ENCODE assay signal across 8 cellular contexts in genomic region chr10:63157845-63158624, GRCh38. TPM values are rescaled to one million over a fixed set of nuclear protein-coding genes. Genes with fewer than 3 reads are reported as not detected.
DNase-seq lines count a peak whose midpoint lies in the region; ATAC-seq and TF ChIP-seq lines count a peak whose summit lies in the region.

No MANE protein-coding gene starts in this region.

- TF ChIP-seq CTCF in GM10266 (IDR thresholded peaks at IDR 0.05; ENCODE audit: control insufficient read depth, insufficient read depth, low read depth, missing control alignments) (peak; percentile 78), NB4 (IDR thresholded peaks at IDR 0.05; ENCODE audit: low read depth, low read length) (peak; percentile 71), brain microvascular endothelial cell (IDR thresholded peaks at IDR 0.05; ENCODE audit: low read depth, low read length, missing control alignments) (peak; percentile 76)

- TF ChIP-seq POLR2A in NB4 (IDR thresholded peaks at IDR 0.05; ENCODE audit: extremely low read depth, insufficient read length), result no peak

- no peak overlapping the region for H3K4me3 ChIP-seq in NB4 (ENCODE audit: low read depth, low read length)
- no peak overlapping the region for H3K4me3 ChIP-seq in brain microvascular endothelial cell (ENCODE audit: low read depth, low read length)

- in situ Hi-C loops in SK-MEL-5 (cut with HindIII; ENCODE audit: low pct_unique_long_range_greater_than_20kb, low sequenced_read_pairs) (loop anchor here (25.0 kb wide), 1 partner anchor 554 kb away; no protein-coding TSS in a partner anchor), brain microvascular endothelial cell (cut with HindIII; ENCODE audit: low pct_ligation_motif_present, low sequenced_read_pairs) (loop anchor here (25.0 kb wide), 1 partner anchor 554 kb away; no protein-coding TSS in a partner anchor)

- no peaks in the 10 kb centered on the region for H3K27me3 ChIP-seq in brain microvascular endothelial cell (replicated peaks)

- DNase-seq in 8988T (peak; percentile 28), GM10266 (ENCODE audit: extremely low spot score) (peak; percentile 59), NB4 (ENCODE audit: low read depth) (peak; percentile 89), SK-MEL-5 (ENCODE audit: low read depth, low spot score) (peak; percentile 85), brain microvascular endothelial cell (peak; percentile 35), iPS-NIHi11 (ENCODE audit: low spot score) (peak; percentile 77)
- DNase-seq in stimulated activated CD4-positive, alpha-beta T cell treated with anti-CD3 and anti-CD28 coated beads, Interleukin-1b, Interleukin-23, amount 100 ng/mL, for 48 hours, result peak; percentile 38

- H3K36me3 ChIP-seq in brain microvascular endothelial cell (replicated peaks), result peaks cover 15% of the 10 kb centered on the region

- no peak overlapping the region for H3K27ac ChIP-seq in brain microvascular endothelial cell

- peak; percentile 66 for ATAC-seq in HG02571 (IDR thresholded peaks at IDR 0.05; ENCODE audit: unreplicated experiment)

RNA-seq across cellular contexts. Expression of gene NRBF2, which starts 24.9 kb away (rescaled TPM):
- total RNA-seq in SK-MEL-5 (2014; rRNA removed; shearing (Covaris generic)), result 45.4 and 56.2 TPM in 2 replicates
- polyA plus RNA-seq in SK-MEL-5 (2015; cell fraction: cytosol; rRNA removed), result 29.4 and 37.6 TPM in 2 replicates
- 9.2 and 10.6 TPM in 2 replicates for polyA plus RNA-seq in SK-MEL-5 (2015; cell fraction: nucleus; rRNA removed)

Comparison
In these comparisons a context has a peak if more than half of its experiments do, and no peak if none do; other contexts are left out.
1. DNase-seq: peak in every context shown above with its lines; median percentile 89 in NB4; 85 in SK-MEL-5; 77 in iPS-NIHi11; 59 in GM10266; 38 in stimulated activated CD4-positive, alpha-beta T cell treated with anti-CD3 and anti-CD28 coated beads, Interleukin-1b, Interleukin-23, amount 100 ng/mL, for 48 hours; 35 in brain microvascular endothelial cell; 28 in 8988T.